Comparison of ENCODE assay signal across 16 cellular contexts in genomic region chr2:165895974-165896373, GRCh38. TPM values are rescaled to one million over a fixed set of nuclear protein-coding genes. Genes with fewer than 3 reads are reported as not detected.
DNase-seq lines count a peak whose midpoint lies in the region; ATAC-seq and TF ChIP-seq lines count a peak whose summit lies in the region.
"Had no signal": no experiment of that assay in that cellular context is flagged by ENCODE, and none has a peak within 500 bp of the region (broad histone marks: within the 10 kb centered on the region; RNA-seq: fewer than 3 reads in every experiment).

No MANE protein-coding gene starts in this region.

- TF ChIP-seq CTCF in GM06990 (IDR thresholded peaks at IDR 0.05; ENCODE audit: insufficient read depth, low read length, poor library complexity, severe bottlenecking) = no peak
- TF ChIP-seq CTCF in right lobe of liver (IDR thresholded peaks at IDR 0.05) = no peak

- H3K4me3 Mint-ChIP-seq in naive thymus-derived CD4-positive, alpha-beta T cell = no peak overlapping the region
- no peak overlapping the region for H3K4me3 Mint-ChIP-seq in activated T-cell treated with anti-CD3 and anti-CD28 coated beads, Interleukin-2, amount 50 U/mL, for 4 hours
- H3K4me3 Mint-ChIP-seq: GM23338 had no signal

- CTCF ChIA-PET in naive thymus-derived CD4-positive, alpha-beta T cell (lab: Charles Lee) = no interaction called here

- no peak overlapping the region for H3K27ac ChIP-seq in right lobe of liver
- no peak overlapping the region for H3K27ac ChIP-seq in naive thymus-derived CD4-positive, alpha-beta T cell (ENCODE audit: low read depth, low read length)
- H3K27ac ChIP-seq: SK-N-MC had no signal

- intact Hi-C loops in right lobe of liver (cut with DNase I) = no loop called here
- intact Hi-C loops in naive thymus-derived CD4-positive, alpha-beta T cell (cut with micrococcal nuclease) = no loop called here

- H3K9me3 Mint-ChIP-seq in naive thymus-derived CD4-positive, alpha-beta T cell = no peaks in the 10 kb centered on the region
- H3K9me3 Mint-ChIP-seq in activated T-cell treated with anti-CD3 and anti-CD28 coated beads, Interleukin-2, amount 50 U/mL, for 4 hours = no peaks in the 10 kb centered on the region
- H3K9me3 Mint-ChIP-seq: GM23338 had no signal

- H3K4me1 ChIP-seq in right lobe of liver = no peaks in the 10 kb centered on the region
- H3K4me1 ChIP-seq in naive thymus-derived CD4-positive, alpha-beta T cell (ENCODE audit: control insufficient read depth in 2 of 2, insufficient read depth in 2 of 2, low read length in 2 of 2) = no peaks in the 10 kb centered on the region

- POLR2A ChIA-PET in naive thymus-derived CD4-positive, alpha-beta T cell (lab: Charles Lee) = no interaction called here

- DNase-seq in GM06990 (ENCODE audit: extremely low read depth, insufficient read length) (peak; percentile 10), right lobe of liver (no peak), NCI-H1694 treated with DMSO at 0.1 percent for 48 hours (lab: John Stamatoyannopoulos, UW) (no peak)
- DNase-seq in naive thymus-derived CD4-positive, alpha-beta T cell = no peak
- DNase-seq in activated T-cell treated with anti-CD3 and anti-CD28 coated beads, Interleukin-2, amount 50 U/mL, for 4 hours = no peak
- DNase-seq: activated CD4-positive, alpha-beta T cell treated with anti-CD3 and anti-CD28 coated beads for 4 hours; DND-41; Karpas-422; left ventricle myocardium superior; NCI-H446; stimulated activated CD4-positive, alpha-beta T cell treated with anti-CD3 and anti-CD28 coated beads, Interleukin-4, amount 100 ng/mL, for 24 hours had no signal

- TF ChIP-seq POLR2A in right lobe of liver (IDR thresholded peaks at IDR 0.05) = no peak

- H3K4me3 ChIP-seq in GM06990 (replicated peaks; ENCODE audit: low read depth, low read length) (no peak overlapping the region), right lobe of liver (no peak overlapping the region)
- H3K4me3 ChIP-seq in naive thymus-derived CD4-positive, alpha-beta T cell (ENCODE audit: low read length) = no peak overlapping the region
- H3K4me3 ChIP-seq: GM23338, SK-N-MC had no signal

- H3K4me1 Mint-ChIP-seq in naive thymus-derived CD4-positive, alpha-beta T cell = peaks cover 0 to 13% (median 0%) of the 10 kb centered on the region in 7 donors
- H3K4me1 Mint-ChIP-seq in activated T-cell treated with anti-CD3 and anti-CD28 coated beads, Interleukin-2, amount 50 U/mL, for 4 hours (ENCODE audit: low read depth) = no peaks in the 10 kb centered on the region
- H3K4me1 Mint-ChIP-seq: GM23338 had no signal

- no peaks in the 10 kb centered on the region for H3K9me3 ChIP-seq in right lobe of liver
- no peaks in the 10 kb centered on the region for H3K9me3 ChIP-seq in naive thymus-derived CD4-positive, alpha-beta T cell (ENCODE audit: control insufficient read depth in 2 of 3, low read length in 3 of 3)

- peak overlapping the region in 1 of 9 donors; percentile 11 for H3K27ac Mint-ChIP-seq in naive thymus-derived CD4-positive, alpha-beta T cell

- H3K27me3 ChIP-seq in GM06990 (replicated peaks; ENCODE audit: control insufficient read depth, insufficient read depth, low read length) = no peaks in the 10 kb centered on the region
- H3K27me3 ChIP-seq in right lobe of liver = no peaks in the 10 kb centered on the region
- no peaks in the 10 kb centered on the region for H3K27me3 ChIP-seq in naive thymus-derived CD4-positive, alpha-beta T cell (ENCODE audit: control insufficient read depth in 2 of 2, insufficient read depth in 2 of 2, low read length in 2 of 2)

- H3K36me3 Mint-ChIP-seq in naive thymus-derived CD4-positive, alpha-beta T cell = peaks cover 25 to 62% (median 44%) of the 10 kb centered on the region in 5 donors
- H3K36me3 Mint-ChIP-seq in activated T-cell treated with anti-CD3 and anti-CD28 coated beads, Interleukin-2, amount 50 U/mL, for 4 hours (ENCODE audit: insufficient read depth) = peaks cover 46% of the 10 kb centered on the region

- WGBS in right lobe of liver (ENCODE audit: insufficient coverage, low coverage, low lambda C conversion rate, missing lambda C conversion rate) = 100% methylated on average over 1 of the region's 1 CpG

- no peaks in the 10 kb centered on the region for H3K27me3 Mint-ChIP-seq in naive thymus-derived CD4-positive, alpha-beta T cell
- no peaks in the 10 kb centered on the region for H3K27me3 Mint-ChIP-seq in activated T-cell treated with anti-CD3 and anti-CD28 coated beads, Interleukin-2, amount 50 U/mL, for 4 hours (ENCODE audit: low read depth)

- no peaks in the 10 kb centered on the region for H3K36me3 ChIP-seq in GM06990 (ENCODE audit: control insufficient read depth, insufficient read depth, low read length)
- H3K36me3 ChIP-seq in right lobe of liver = peaks cover 0 to 22% (median 5%) of the 10 kb centered on the region in 4 donors
- peaks cover 0 to 47% (median 4%) of the 10 kb centered on the region in 3 experiments for H3K36me3 ChIP-seq in naive thymus-derived CD4-positive, alpha-beta T cell (ENCODE audit: control insufficient read depth in 2 of 3, insufficient read depth in 3 of 3, low read length in 3 of 3)

- ATAC-seq in GM19043 (IDR thresholded peaks at IDR 0.05; ENCODE audit: low read depth, unreplicated experiment) (peak; percentile 76), HG02610 (IDR thresholded peaks at IDR 0.05; ENCODE audit: unreplicated experiment) (peak; percentile 78), HG03432 (IDR thresholded peaks at IDR 0.05; ENCODE audit: unreplicated experiment) (peak; percentile 90), right lobe of liver (no peak)
- no peak for ATAC-seq in naive thymus-derived CD4-positive, alpha-beta T cell
- no peak for ATAC-seq in activated T-cell treated with anti-CD3 and anti-CD28 coated beads, Interleukin-2, amount 50 U/mL, for 4 hours
- ATAC-seq: GM23338, left ventricle myocardium superior had no signal

RNA-seq across cellular contexts. Expression of gene TTC21B, which starts 57.6 kb away (rescaled TPM):
- total RNA-seq in right lobe of liver = 1 to 10 TPM; 4.7 to 8.9 (median 7.2) TPM
- total RNA-seq in naive thymus-derived CD4-positive, alpha-beta T cell = 10 to 100 TPM; 23.0 to 38.9 (median 33.0) TPM
- 1 to 10 TPM; 9.2 to 10.0 TPM for polyA plus RNA-seq in naive thymus-derived CD4-positive, alpha-beta T cell
- 10 to 100 TPM; 13.9 to 18.1 (median 16.3) TPM for total RNA-seq in activated T-cell treated with anti-CD3 and anti-CD28 coated beads, Interleukin-2, amount 50 U/mL, for 4 hours

Comparison
In these comparisons a context has a peak if more than half of its experiments do, and no peak if none do; other contexts are left out.
1. ATAC-seq: peak in GM19043 (single experiment), HG02610 (single experiment) and HG03432 (single experiment); none in right lobe of liver (0 of 4), naive thymus-derived CD4-positive, alpha-beta T cell (single experiment) and activated T-cell treated with anti-CD3 and anti-CD28 coated beads, Interleukin-2, amount 50 U/mL, for 4 hours (0 of 2).